ENCODE assay signal across 13 cellular contexts in the genomic region with DNA sequence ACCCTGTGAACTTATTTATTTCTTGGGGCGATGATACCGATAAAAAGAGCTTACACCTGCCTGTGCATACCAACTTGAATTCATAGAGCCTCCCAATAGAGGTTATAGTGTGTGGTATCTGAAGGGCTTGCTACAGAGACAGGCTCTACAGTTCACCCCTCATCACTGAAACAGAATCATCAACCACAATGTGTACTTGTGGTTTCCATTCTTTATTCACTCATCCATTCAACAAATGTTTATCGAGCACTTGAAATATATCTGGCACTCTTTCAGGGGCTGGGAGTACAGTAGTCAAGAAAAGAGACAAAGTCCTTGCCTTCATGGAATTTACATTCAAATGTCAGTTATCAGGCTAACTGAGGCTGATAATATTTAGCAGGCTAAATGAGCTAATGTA.
A peak's percentile ranks its signal among the peaks of the same experiment; 100 is the strongest.
DNase-seq lines count a peak whose midpoint lies in the region; TF ChIP-seq lines count a peak whose summit lies in the region.
"Had no signal": no experiment of that assay in that cellular context is flagged by ENCODE, and none has a peak within 500 bp of the region (broad histone marks: within the 10 kb centered on the region; RNA-seq: fewer than 3 reads in every experiment).

No MANE protein-coding gene starts in this region.

- H3K27ac ChIP-seq in breast epithelium (no peak overlapping the region), colonic mucosa (no peak overlapping the region), ascending aorta (no peak overlapping the region)
- H3K27ac ChIP-seq: vagina had no signal

- H3K36me3 Mint-ChIP-seq in MCF 10A (ENCODE audit: insufficient read depth, unreplicated experiment) = peaks cover 7% of the 10 kb centered on the region

- no peak for TF ChIP-seq POLR2A in breast epithelium (IDR thresholded peaks at IDR 0.05)

- intact Hi-C loops in MCF 10A (cut with micrococcal nuclease) (no loop called here), breast epithelium (cut with DNase I; ENCODE audit: low total_unique reads) (no loop called here), colonic mucosa (cut with DNase I) (no loop called here), ascending aorta (cut with DNase I) (no loop called here)

- H3K9ac ChIP-seq in colonic mucosa (ENCODE audit: low read depth in 2 of 2, low read length in 2 of 2) = no peak overlapping the region

- H3K4me1 Mint-ChIP-seq in MCF 10A (ENCODE audit: insufficient read depth, unreplicated experiment) = no peaks in the 10 kb centered on the region
- H3K4me1 Mint-ChIP-seq: activated naive CD4-positive, alpha-beta T cell treated with anti-CD3 and anti-CD28 coated beads, Interleukin-2, amount 10 ng/mL, durations not matched to agents 7 days and 5 days; B cell had no signal

- H3K27me3 Mint-ChIP-seq in MCF 10A (ENCODE audit: insufficient read depth, unreplicated experiment) = no peaks in the 10 kb centered on the region
- H3K27me3 Mint-ChIP-seq: activated naive CD4-positive, alpha-beta T cell treated with anti-CD3 and anti-CD28 coated beads, Interleukin-2, amount 10 ng/mL, durations not matched to agents 7 days and 5 days; B cell had no signal

- H3K27me3 ChIP-seq in breast epithelium (no peaks in the 10 kb centered on the region), colonic mucosa (no peaks in the 10 kb centered on the region), ascending aorta (no peaks in the 10 kb centered on the region)
- H3K27me3 ChIP-seq: vagina had no signal

- H3K4me3 ChIP-seq in breast epithelium (no peak overlapping the region), cardiac fibroblast (replicated peaks in 1 of 2; ENCODE audit: low read depth in 2 of 2, low read length in 2 of 2) (no peak overlapping the region), colonic mucosa (no peak overlapping the region), ascending aorta (no peak overlapping the region)
- H3K4me3 ChIP-seq: vagina had no signal

- H3K9me3 Mint-ChIP-seq in MCF 10A (ENCODE audit: unreplicated experiment) = peaks cover 3% of the 10 kb centered on the region

- H3K27ac Mint-ChIP-seq in MCF 10A (ENCODE audit: low read depth, unreplicated experiment) = no peak overlapping the region
- H3K27ac Mint-ChIP-seq: activated naive CD4-positive, alpha-beta T cell treated with anti-CD3 and anti-CD28 coated beads, Interleukin-2, amount 10 ng/mL, durations not matched to agents 7 days and 5 days; B cell had no signal

- peak; percentile 8 for DNase-seq in MCF 10A (ENCODE audit: unreplicated experiment)
- no peak for DNase-seq in breast epithelium (ENCODE audit: low spot score in 2 of 2)
- DNase-seq in NCI-H2196 treated with DMSO at 0.1 percent for 48 hours (lab: John Stamatoyannopoulos, UW; ENCODE audit: unreplicated experiment) = peak; percentile 60
- DNase-seq in cardiac fibroblast (ENCODE audit: low read depth in 2 of 2) = peak; percentile 39 to 50
- no peak for DNase-seq in colonic mucosa
- no peak for DNase-seq in iPS-NIHi11 (ENCODE audit: low spot score)
- DNase-seq in GM19238 (ENCODE audit: insufficient read length, low spot score) = no peak
- no peak for DNase-seq in ascending aorta (ENCODE audit: low spot score in 2 of 2)
- DNase-seq: activated CD4-positive, alpha-beta T cell treated with anti-CD3 and anti-CD28 coated beads for 4 hours; activated naive CD4-positive, alpha-beta T cell treated with anti-CD3 and anti-CD28 coated beads, Interleukin-2, amount 10 ng/mL, durations not matched to agents 7 days and 5 days; effector CD4-positive, alpha-beta T cell had no signal

- POLR2A ChIA-PET in MCF 10A (lab: Yijun Ruan, JAX) = no interaction called here

- CTCF ChIA-PET in MCF 10A (lab: Yijun Ruan, JAX) = no interaction called here

- H3K36me3 ChIP-seq in breast epithelium (no peaks in the 10 kb centered on the region), colonic mucosa (no peaks in the 10 kb centered on the region), ascending aorta (no peaks in the 10 kb centered on the region)
- H3K36me3 ChIP-seq: vagina had no signal

- no peak overlapping the region for H3K4me3 Mint-ChIP-seq in MCF 10A (ENCODE audit: unreplicated experiment)
- H3K4me3 Mint-ChIP-seq: activated naive CD4-positive, alpha-beta T cell treated with anti-CD3 and anti-CD28 coated beads, Interleukin-2, amount 10 ng/mL, durations not matched to agents 7 days and 5 days; B cell had no signal

- H3K9me3 ChIP-seq in breast epithelium = no peaks in the 10 kb centered on the region
- H3K9me3 ChIP-seq in colonic mucosa = no peaks in the 10 kb centered on the region
- peaks cover 0 to under 1% of the 10 kb centered on the region in 2 donors for H3K9me3 ChIP-seq in ascending aorta
- H3K9me3 ChIP-seq: vagina had no signal

- H3K4me1 ChIP-seq in breast epithelium = no peaks in the 10 kb centered on the region
- no peaks in the 10 kb centered on the region for H3K4me1 ChIP-seq in colonic mucosa
- H3K4me1 ChIP-seq in ascending aorta = no peaks in the 10 kb centered on the region
- H3K4me1 ChIP-seq: vagina had no signal

- no TSS peak for BruUV-seq in MCF 10A (replicated peaks; lab: Mats Ljungman, UMichigan)

- no peak for TF ChIP-seq CTCF in MCF 10A (IDR thresholded peaks at IDR 0.05; ENCODE audit: unreplicated experiment)
- TF ChIP-seq CTCF in breast epithelium (IDR thresholded peaks at IDR 0.05) = no peak
- no peak for TF ChIP-seq CTCF in cardiac fibroblast (IDR thresholded peaks at IDR 0.05; ENCODE audit: low read depth, low read length)
- TF ChIP-seq CTCF in colonic mucosa (IDR thresholded peaks at IDR 0.05) = no peak
- no peak for TF ChIP-seq CTCF in ascending aorta (IDR thresholded peaks at IDR 0.05)

Comparison
In these comparisons a context has a peak if more than half of its experiments do, and no peak if none do; other contexts are left out.
1. DNase-seq: peak in MCF 10A (single experiment), NCI-H2196 treated with DMSO at 0.1 percent for 48 hours (single experiment) and cardiac fibroblast (2 of 2); none in breast epithelium (0 of 2), colonic mucosa (single experiment), iPS-NIHi11 (single experiment), GM19238 (single experiment) and ascending aorta (0 of 2).